ENCODE assay signal across 31 cellular contexts in genomic region chr17:50249887-50250286, GRCh38. TPM values are rescaled to one million over a fixed set of nuclear protein-coding genes. Genes with fewer than 3 reads are reported as not detected.
"Had no signal": no experiment of that assay in that cellular context is flagged by ENCODE, and none has a peak within 500 bp of the region (broad histone marks: within the 10 kb centered on the region; RNA-seq: fewer than 3 reads in every experiment).

No MANE protein-coding gene starts in this region.

- H3K9me3 ChIP-seq: psoas muscle, right lobe of liver, sigmoid colon, suprapubic skin, testis, tibial artery, upper lobe of right lung, uterus had no signal

- H3K27ac ChIP-seq: neural progenitor cell, pancreas, psoas muscle, right lobe of liver, sigmoid colon, skin epidermis, spleen, suprapubic skin, testis, tibial artery, transverse colon, upper lobe of right lung, uterus had no signal

- H3K27me3 ChIP-seq: neural progenitor cell, right lobe of liver, sigmoid colon, suprapubic skin, testis, tibial artery, transverse colon, upper lobe of right lung, uterus had no signal

- H3K9ac ChIP-seq: neural progenitor cell had no signal

- H3K4me2 ChIP-seq: neural progenitor cell, smooth muscle cell had no signal

- H2AFZ ChIP-seq: neural progenitor cell had no signal

- H3K4me1 Mint-ChIP-seq: naive B cell; naive thymus-derived CD8-positive, alpha-beta T cell; neural progenitor cell; stimulated activated memory B cell treated with anti-CD40 and anti-IgM and Interleukin-4, amounts not matched to agents 10 μg/mL and 1 μg/mL and 100 μg/mL, for 72 hours; stimulated activated naive CD8-positive, alpha-beta T cell treated with anti-CD3 and anti-CD28 coated beads, Interleukin-15, amount 100 ng/mL, for 72 hours had no signal

- H3K27ac Mint-ChIP-seq: naive B cell; nephron; neural progenitor cell; stimulated activated memory B cell treated with anti-CD40 and anti-IgM and Interleukin-4, amounts not matched to agents 10 μg/mL and 1 μg/mL and 100 μg/mL, for 72 hours; stimulated activated naive CD8-positive, alpha-beta T cell treated with anti-CD3 and anti-CD28 coated beads, Interleukin-15, amount 100 ng/mL, for 72 hours; type B pancreatic cell had no signal

- H3K4me3 Mint-ChIP-seq: naive B cell; naive thymus-derived CD8-positive, alpha-beta T cell; nephron; neural progenitor cell; stimulated activated memory B cell treated with anti-CD40 and anti-IgM and Interleukin-4, amounts not matched to agents 10 μg/mL and 1 μg/mL and 100 μg/mL, for 72 hours; stimulated activated naive CD8-positive, alpha-beta T cell treated with anti-CD3 and anti-CD28 coated beads, Interleukin-15, amount 100 ng/mL, for 72 hours; type B pancreatic cell had no signal

- H3K36me3 Mint-ChIP-seq: neural progenitor cell, type B pancreatic cell had no signal

- FAIRE-seq: pancreas had no signal

- H3K36me3 ChIP-seq: neural progenitor cell, pancreas, right lobe of liver, sigmoid colon, spleen, suprapubic skin, tibial artery, transverse colon, upper lobe of right lung, uterus had no signal

- H3K4me3 ChIP-seq: neural progenitor cell, pancreas, psoas muscle, right lobe of liver, sigmoid colon, skin epidermis, smooth muscle cell, spleen, suprapubic skin, testis, tibial artery, transverse colon, upper lobe of right lung, uterus had no signal

- DNase-seq: naive B cell; naive thymus-derived CD8-positive, alpha-beta T cell; occipital lobe; pancreas; psoas muscle; right cardiac atrium; right lobe of liver; sigmoid colon; spleen; stimulated activated CD4-positive, alpha-beta T cell treated with anti-CD3 and anti-CD28 coated beads, Interleukin-12 subunit alpha, Interleukin-12 subunit beta, amount 100 ng/mL, for 4 hours; stimulated activated CD4-positive, alpha-beta T cell treated with anti-CD3 and anti-CD28 coated beads, Interleukin-1b, Interleukin-23, amount 100 ng/mL, for 48 hours; stimulated activated CD4-positive, alpha-beta T cell treated with anti-CD3 and anti-CD28 coated beads, Interleukin-4, amount 100 ng/mL, for 1 hour; stimulated activated CD4-positive, alpha-beta T cell treated with anti-CD3 and anti-CD28 coated beads, Interleukin-4, amount 100 ng/mL, for 4 hours; stimulated activated CD8-positive, alpha-beta memory T cell treated with anti-CD3 and anti-CD28 coated beads, Interleukin-4, amount 100 ng/mL, for 48 hours; stimulated activated naive CD4-positive, alpha-beta T cell; stimulated activated naive CD8-positive, alpha-beta T cell treated with anti-CD3 and anti-CD28 coated beads, Interleukin-15, amount 100 ng/mL, for 72 hours; stimulated activated naive CD8-positive, alpha-beta T cell treated with anti-CD3 and anti-CD28 coated beads, Interleukin-15, Interleukin-2, amounts not matched to agents 100 U/mL and 50 U/mL, for 24 hours; substantia nigra; testis; tibial artery; transverse colon; upper lobe of right lung; uterus had no signal

- ATAC-seq: naive thymus-derived CD8-positive, alpha-beta T cell; pancreas; psoas muscle; right cardiac atrium; right lobe of liver; stimulated activated memory B cell treated with anti-CD40 and anti-IgM and Interleukin-4, amounts not matched to agents 10 μg/mL and 1 μg/mL and 100 μg/mL, for 72 hours; stimulated activated naive CD8-positive, alpha-beta T cell treated with anti-CD3 and anti-CD28 coated beads, Interleukin-15, amount 100 ng/mL, for 72 hours; stimulated activated naive CD8-positive, alpha-beta T cell treated with anti-CD3 and anti-CD28 coated beads, Interleukin-15, Interleukin-2, amounts not matched to agents 100 U/mL and 50 U/mL, for 24 hours; upper lobe of right lung had no signal

- H3K4me1 ChIP-seq: neural progenitor cell, pancreas, psoas muscle, right lobe of liver, sigmoid colon, spleen, suprapubic skin, testis, tibial artery, transverse colon, upper lobe of right lung, uterus had no signal

RNA-seq across cellular contexts. Expression of gene TMEM92, which starts 24.4 kb away (rescaled TPM):
- total RNA-seq: naive thymus-derived CD8-positive, alpha-beta T cell; occipital lobe; psoas muscle; right cardiac atrium; sigmoid colon had no signal
- polyA plus RNA-seq: naive thymus-derived CD8-positive, alpha-beta T cell; neural cell; right cardiac atrium had no signal

RNA-seq across cellular contexts. Expression of gene COL1A1, which starts 48.5 kb away (rescaled TPM):
- polyA plus RNA-seq: naive thymus-derived CD8-positive, alpha-beta T cell had no signal
